1 cellular context compared by ENCODE assay signal in genomic region chr7:140196361-140197217, GRCh38.
TF ChIP-seq lines count a peak whose summit lies in the region.

No MANE protein-coding gene starts in this region.

TF ChIP-seq in H1, 55 proteins besides CTCF, POLR2A, EP300 and RAD21 (continued from another document):
- TF ChIP-seq BACH1 (IDR thresholded peaks at IDR 0.05; ENCODE audit: low read length) = no peak
